ENCODE assay signal across 1 cellular context in the genomic region with DNA sequence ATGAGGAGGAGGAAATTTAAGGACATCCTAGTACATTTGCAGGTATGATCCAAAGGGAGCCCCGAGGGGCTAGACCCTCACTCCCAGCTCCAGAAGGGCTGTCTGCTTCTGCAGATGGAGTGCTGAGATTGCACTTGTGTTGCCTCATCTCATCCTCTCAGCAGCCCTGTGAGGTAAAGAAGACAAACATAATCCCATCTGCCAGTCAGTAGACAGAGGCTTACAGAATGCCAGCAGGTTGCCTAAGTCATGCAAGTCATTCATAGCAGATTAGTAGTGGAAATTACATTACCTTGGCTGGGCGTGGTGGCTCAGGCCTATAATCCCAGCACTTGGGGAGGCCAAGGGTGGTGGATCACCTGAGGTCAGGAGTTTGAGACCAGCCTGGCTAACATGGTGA.
TF ChIP-seq lines count a peak whose summit lies in the region.

No MANE protein-coding gene starts in this region.

TF ChIP-seq in K562, 482 proteins besides CTCF, POLR2A, EP300 and RAD21 (continued from another document):
- TF ChIP-seq, protein P1, sequence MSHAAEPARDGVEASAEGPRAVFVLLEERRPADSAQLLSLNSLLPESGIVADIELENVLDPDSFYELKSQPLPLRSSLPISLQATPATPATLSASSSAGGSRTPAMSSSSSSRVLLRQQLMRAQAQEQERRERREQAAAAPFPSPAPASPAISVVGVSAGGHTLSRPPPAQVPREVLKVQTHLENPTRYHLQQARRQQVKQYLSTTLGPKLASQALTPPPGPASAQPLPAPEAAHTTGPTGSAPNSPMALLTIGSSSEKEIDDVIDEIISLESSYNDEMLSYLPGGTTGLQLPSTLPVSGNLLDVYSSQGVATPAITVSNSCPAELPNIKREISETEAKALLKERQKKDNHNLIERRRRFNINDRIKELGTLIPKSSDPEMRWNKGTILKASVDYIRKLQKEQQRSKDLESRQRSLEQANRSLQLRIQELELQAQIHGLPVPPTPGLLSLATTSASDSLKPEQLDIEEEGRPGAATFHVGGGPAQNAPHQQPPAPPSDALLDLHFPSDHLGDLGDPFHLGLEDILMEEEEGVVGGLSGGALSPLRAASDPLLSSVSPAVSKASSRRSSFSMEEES (CRISPR knock-in tag; IDR thresholded peaks at IDR 0.05), result no peak
- TF ChIP-seq, protein P2, sequence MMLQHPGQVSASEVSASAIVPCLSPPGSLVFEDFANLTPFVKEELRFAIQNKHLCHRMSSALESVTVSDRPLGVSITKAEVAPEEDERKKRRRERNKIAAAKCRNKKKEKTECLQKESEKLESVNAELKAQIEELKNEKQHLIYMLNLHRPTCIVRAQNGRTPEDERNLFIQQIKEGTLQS (IDR thresholded peaks at IDR 0.05), result 0 out of 2 replicates have a peak, but pooled peaks have one; percentile 11
- TF ChIP-seq, protein P2 (CRISPR knock-in tag; conservative IDR thresholded peaks at IDR 0.05), result no peak
- TF ChIP-seq ZNF717 (CRISPR knock-in tag; IDR thresholded peaks at IDR 0.05) (no peak), ZBTB8A (IDR thresholded peaks at IDR 0.05; ENCODE audit: partially characterized antibody) (no peak), ARID1B (IDR thresholded peaks at IDR 0.05) (no peak), ZNF143 (CRISPR knock-in tag; IDR thresholded peaks at IDR 0.05) (no peak), TFAM (CRISPR knock-in tag; conservative IDR thresholded peaks at IDR 0.05) (no peak), ZNF778 (CRISPR knock-in tag; IDR thresholded peaks at IDR 0.05) (no peak), SRSF1 (IDR thresholded peaks at IDR 0.05; ENCODE audit: low read depth, low read length) (no peak), GABPB1 (CRISPR knock-in tag; IDR thresholded peaks at IDR 0.05) (no peak), ZNF408 (CRISPR knock-in tag; IDR thresholded peaks at IDR 0.05; ENCODE audit: low read depth) (no peak), ESRRB (CRISPR knock-in tag; IDR thresholded peaks at IDR 0.05; ENCODE audit: borderline replicate concordance) (no peak), SMAD1 (IDR thresholded peaks at IDR 0.05; ENCODE audit: low read depth, low read length, partially characterized antibody) (no peak), CCAR2 (IDR thresholded peaks at IDR 0.05; ENCODE audit: low read depth, low read length) (no peak), HNRNPUL1 (IDR thresholded peaks at IDR 0.05; ENCODE audit: low read length) (no peak), ATF7 (IDR thresholded peaks at IDR 0.05) (no peak), XRCC3 (IDR thresholded peaks at IDR 0.05) (no peak), RUNX1 (IDR thresholded peaks at IDR 0.05; ENCODE audit: low read depth) (no peak), HIVEP1 (CRISPR knock-in tag; IDR thresholded peaks at IDR 0.05) (no peak)
- TF ChIP-seq, protein P3, sequence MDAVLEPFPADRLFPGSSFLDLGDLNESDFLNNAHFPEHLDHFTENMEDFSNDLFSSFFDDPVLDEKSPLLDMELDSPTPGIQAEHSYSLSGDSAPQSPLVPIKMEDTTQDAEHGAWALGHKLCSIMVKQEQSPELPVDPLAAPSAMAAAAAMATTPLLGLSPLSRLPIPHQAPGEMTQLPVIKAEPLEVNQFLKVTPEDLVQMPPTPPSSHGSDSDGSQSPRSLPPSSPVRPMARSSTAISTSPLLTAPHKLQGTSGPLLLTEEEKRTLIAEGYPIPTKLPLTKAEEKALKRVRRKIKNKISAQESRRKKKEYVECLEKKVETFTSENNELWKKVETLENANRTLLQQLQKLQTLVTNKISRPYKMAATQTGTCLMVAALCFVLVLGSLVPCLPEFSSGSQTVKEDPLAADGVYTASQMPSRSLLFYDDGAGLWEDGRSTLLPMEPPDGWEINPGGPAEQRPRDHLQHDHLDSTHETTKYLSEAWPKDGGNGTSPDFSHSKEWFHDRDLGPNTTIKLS (IDR thresholded peaks at IDR 0.05; ENCODE audit: borderline replicate concordance, low read depth), result no peak
